In the genomic region with DNA sequence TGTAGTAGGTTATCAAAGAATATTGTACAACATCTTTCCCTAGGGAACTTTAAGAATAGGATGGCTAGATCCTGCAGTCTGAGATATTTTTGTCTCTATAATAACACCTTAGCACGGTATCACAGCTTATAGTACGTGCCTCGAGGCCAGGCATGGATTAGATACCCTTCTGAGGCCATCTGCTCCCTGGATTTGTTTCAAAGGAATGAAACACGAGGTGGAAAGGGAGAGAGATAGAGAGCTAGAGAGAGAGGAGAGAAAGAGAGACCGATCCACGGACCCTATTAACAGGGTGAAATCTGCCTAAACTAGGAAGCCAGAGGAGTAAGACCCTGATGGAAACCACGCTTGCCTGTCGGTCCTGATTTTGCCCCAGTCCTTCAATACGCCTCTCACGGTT, we compare ENCODE assay signal across 1 cellular context.
TF ChIP-seq lines count a peak whose summit lies in the region.

No MANE protein-coding gene starts in this region.

TF ChIP-seq in IMR-90, 13 proteins besides CTCF, POLR2A, EP300 and RAD21 (continued from another document):
- no peak for TF ChIP-seq ELK1 (IDR thresholded peaks at IDR 0.05; ENCODE audit: borderline replicate concordance, low read depth, low read length)
- no peak for TF ChIP-seq MAZ (IDR thresholded peaks at IDR 0.05; ENCODE audit: borderline replicate concordance, low read depth, low read length)
